ENCODE assay signal across 7 cellular contexts in the genomic region with DNA sequence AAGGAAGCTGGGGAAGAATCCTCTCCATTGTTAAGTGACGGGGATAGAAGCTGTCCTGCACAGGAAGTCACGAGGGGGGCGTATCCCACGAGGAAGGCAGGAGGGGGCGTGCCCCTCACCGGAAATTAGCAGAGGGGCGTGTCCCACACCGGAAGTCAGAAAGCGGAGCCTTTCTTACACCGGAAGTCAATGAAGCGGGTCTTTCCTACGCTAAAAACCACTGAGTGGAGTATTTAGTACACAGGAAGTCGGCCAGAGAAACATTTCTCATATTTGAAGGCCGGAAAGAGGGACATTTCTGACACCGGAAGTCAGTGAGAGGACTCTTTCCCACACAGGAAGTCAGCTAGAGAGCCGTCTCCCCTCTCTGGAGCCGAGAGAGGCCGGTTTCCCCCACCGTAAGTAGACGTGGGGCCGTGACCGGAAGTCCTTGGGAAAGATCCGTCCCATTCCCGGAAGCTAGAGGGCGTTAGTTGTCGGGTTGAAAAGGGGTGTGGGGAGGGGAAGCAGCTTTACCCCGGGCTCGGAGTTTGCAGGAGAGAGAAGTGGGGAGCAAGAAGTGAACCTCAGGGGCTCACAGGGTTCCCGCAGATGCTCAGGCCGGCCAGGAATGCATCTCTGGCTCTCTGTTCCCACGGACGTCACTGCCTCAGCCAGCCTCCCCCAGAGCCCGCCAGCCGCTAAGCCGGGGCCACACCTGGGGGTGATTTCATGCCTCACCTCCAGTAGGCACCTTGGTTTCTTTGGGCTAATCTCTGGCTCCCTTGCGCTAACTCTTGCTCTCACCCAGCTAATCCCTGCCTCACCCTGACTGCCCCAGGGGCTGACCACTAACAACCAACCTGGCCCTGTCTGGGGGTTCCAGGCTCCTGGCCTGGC.
DNase-seq lines count a peak whose midpoint lies in the region; ATAC-seq and TF ChIP-seq lines count a peak whose summit lies in the region.

No MANE protein-coding gene starts in this region.

- peak overlapping the region; percentile 82 for H3K4me3 ChIP-seq in retinal pigment epithelial cell (ENCODE audit: low read length)

- TF ChIP-seq CTCF in retinal pigment epithelial cell (conservative IDR thresholded peaks at IDR 0.05; ENCODE audit: low read depth, low read length), result peak; percentile 60

- ATAC-seq in GM18502 (IDR thresholded peaks at IDR 0.05; ENCODE audit: poor library complexity, unreplicated experiment) (peak; percentile 59), HG02885 (IDR thresholded peaks at IDR 0.05; ENCODE audit: poor library complexity, unreplicated experiment) (peak; percentile 74)

- peak; percentile 99 for DNase-seq in NCI-H1930 (lab: John Stamatoyannopoulos, UW)
- DNase-seq in T1000 (lab: John Stamatoyannopoulos, UW), result peak; percentile 86
- DNase-seq in astrocyte of the hippocampus (ENCODE audit: low read depth, low spot score), result peak; percentile 94
- peak; percentile 48 to 98 (median 83) for DNase-seq in hypothalamus (lab: John Stamatoyannopoulos, UW)
- DNase-seq in retinal pigment epithelial cell (ENCODE audit: low read depth), result peak; percentile 69

Comparison
In these comparisons a context has a peak if more than half of its experiments do, and no peak if none do; other contexts are left out.
1. Peak in every context shown above with its lines: DNase-seq, ATAC-seq and H3K4me3 ChIP-seq.